In genomic region chr2:147600646-147601045, GRCh38 we compare ENCODE assay signal across 27 cellular contexts.
"Had no signal": no experiment of that assay in that cellular context is flagged by ENCODE, and none has a peak within 500 bp of the region (broad histone marks: within the 10 kb centered on the region; RNA-seq: fewer than 3 reads in every experiment).

No MANE protein-coding gene starts in this region.

- H3K27me3 Mint-ChIP-seq: activated B cell treated with CpG ODN at 0.5 μM for 24 hours; activated CD4-positive, alpha-beta T cell treated with anti-CD3 and anti-CD28 coated beads, Interleukin-2, amount 10 ng/mL, durations not matched to agents 24 days and 14 days; activated CD8-positive, alpha-beta memory T cell treated with anti-CD3 and anti-CD28 coated beads, Interleukin-2, amount 10 ng/mL, durations not matched to agents 7 days and 5 days; activated naive CD8-positive, alpha-beta T cell treated with anti-CD3 and anti-CD28 coated beads, Interleukin-2, amount 50 U/mL, for 24 hours; activated T-cell treated with anti-CD3 and anti-CD28 coated beads, Interleukin-2, amount 50 U/mL, for 24 hours; T-helper 17 cell had no signal

- H3K27ac ChIP-seq: brain microvascular endothelial cell, cardiac muscle cell, KMS-11 had no signal

- H3K4me1 Mint-ChIP-seq: activated B cell treated with CpG ODN at 0.5 μM for 24 hours; activated CD4-positive, alpha-beta T cell treated with anti-CD3 and anti-CD28 coated beads, Interleukin-2, amount 10 ng/mL, durations not matched to agents 24 days and 14 days; activated CD8-positive, alpha-beta memory T cell treated with anti-CD3 and anti-CD28 coated beads, Interleukin-2, amount 10 ng/mL, durations not matched to agents 7 days and 5 days; activated naive CD8-positive, alpha-beta T cell treated with anti-CD3 and anti-CD28 coated beads, Interleukin-2, amount 50 U/mL, for 24 hours; T-helper 17 cell had no signal

- H3K36me3 Mint-ChIP-seq: activated CD8-positive, alpha-beta memory T cell treated with anti-CD3 and anti-CD28 coated beads, Interleukin-2, amount 10 ng/mL, durations not matched to agents 7 days and 5 days had no signal

- H3K9ac ChIP-seq: KMS-11 had no signal

- FAIRE-seq: RCC 7860 had no signal

- H3K27me3 ChIP-seq: brain microvascular endothelial cell, cardiac muscle cell had no signal

- H3K27ac Mint-ChIP-seq: activated B cell treated with CpG ODN at 0.5 μM for 24 hours; activated CD4-positive, alpha-beta T cell treated with anti-CD3 and anti-CD28 coated beads, Interleukin-2, amount 10 ng/mL, durations not matched to agents 24 days and 14 days; activated CD8-positive, alpha-beta memory T cell treated with anti-CD3 and anti-CD28 coated beads, Interleukin-2, amount 10 ng/mL, durations not matched to agents 7 days and 5 days; activated naive CD4-positive, alpha-beta T cell treated with anti-CD3 and anti-CD28 coated beads, Interleukin-2, amount 50 U/mL, for 72 hours; activated naive CD8-positive, alpha-beta T cell treated with anti-CD3 and anti-CD28 coated beads, Interleukin-2, amount 50 U/mL, for 24 hours; activated T-cell treated with anti-CD3 and anti-CD28 coated beads, Interleukin-2, amount 50 U/mL, for 24 hours; activated T-helper 1 cell treated with anti-CD3 and anti-CD28 coated beads, Interleukin-12 subunit alpha, Interleukin-12 subunit beta, Interleukin-2, Interleukin-4 antibody, amounts not matched to agents 30 ng/mL and 10 ng/mL and 1 ng/mL, durations not matched to agents 14 hours and 24 hours and 36 hours; T-helper 17 cell had no signal

- H3K4me2 ChIP-seq: KMS-11 had no signal

- DNase-seq: activated B cell treated with CpG ODN at 0.5 μM for 24 hours; activated CD4-positive, alpha-beta T cell treated with anti-CD3 and anti-CD28 coated beads for 1 hour; activated CD4-positive, alpha-beta T cell treated with anti-CD3 and anti-CD28 coated beads, Interleukin-2, amount 10 ng/mL, durations not matched to agents 24 days and 14 days; activated CD4-positive, alpha-beta T cell treated with anti-CD3 and anti-CD28 coated beads, Interleukin-2, amount 50 U/mL, for 48 hours; activated CD8-positive, alpha-beta memory T cell treated with anti-CD3 and anti-CD28 coated beads, Interleukin-2, amount 10 ng/mL, durations not matched to agents 7 days and 5 days; activated effector memory CD4-positive, alpha-beta T cell treated with Interleukin-2 at 50 U/mL for 16 hours; activated naive CD4-positive, alpha-beta T cell treated with Interleukin-2 at 50 U/mL for 16 hours; activated naive CD8-positive, alpha-beta T cell treated with anti-CD3 and anti-CD28 coated beads, Interleukin-2, amount 50 U/mL, for 24 hours; activated T-cell treated with anti-CD3 and anti-CD28 coated beads, Interleukin-2, amount 50 U/mL, for 24 hours; amygdala; brain microvascular endothelial cell; MV-4-11; NCI-H1092 treated with DMSO at 0.1 percent for 48 hours; NCI-H1417 treated with DMSO at 0.1 percent for 48 hours; NCI-H1694; NCI-H2029 treated with DMSO at 0.1 percent for 48 hours; NCI-H510A; NCI-H526 treated with DMSO at 0.1 percent for 48 hours; NCI-H82; SHP77 treated with DMSO at 0.1 percent for 48 hours; T-helper 17 cell; T-helper 9 cell had no signal

- H3K4me3 ChIP-seq: cardiac muscle cell had no signal

- H3K4me3 Mint-ChIP-seq: activated B cell treated with CpG ODN at 0.5 μM for 24 hours; activated CD4-positive, alpha-beta T cell treated with anti-CD3 and anti-CD28 coated beads, Interleukin-2, amount 10 ng/mL, durations not matched to agents 24 days and 14 days; activated CD8-positive, alpha-beta memory T cell treated with anti-CD3 and anti-CD28 coated beads, Interleukin-2, amount 10 ng/mL, durations not matched to agents 7 days and 5 days; activated naive CD8-positive, alpha-beta T cell treated with anti-CD3 and anti-CD28 coated beads, Interleukin-2, amount 50 U/mL, for 24 hours; activated T-cell treated with anti-CD3 and anti-CD28 coated beads, Interleukin-2, amount 50 U/mL, for 24 hours; activated T-helper 1 cell treated with anti-CD3 and anti-CD28 coated beads, Interleukin-12 subunit alpha, Interleukin-12 subunit beta, Interleukin-2, Interleukin-4 antibody, amounts not matched to agents 30 ng/mL and 10 ng/mL and 1 ng/mL, durations not matched to agents 14 hours and 24 hours and 36 hours; T-helper 17 cell had no signal

- H3K9me3 Mint-ChIP-seq: activated naive CD8-positive, alpha-beta T cell treated with anti-CD3 and anti-CD28 coated beads, Interleukin-2, amount 50 U/mL, for 24 hours had no signal

- H3K36me3 ChIP-seq: brain microvascular endothelial cell, cardiac muscle cell had no signal

- ATAC-seq: activated CD8-positive, alpha-beta memory T cell treated with anti-CD3 and anti-CD28 coated beads, Interleukin-2, amount 10 ng/mL, durations not matched to agents 7 days and 5 days; activated naive CD4-positive, alpha-beta T cell treated with anti-CD3 and anti-CD28 coated beads, Interleukin-2, amount 50 U/mL, for 72 hours; activated naive CD8-positive, alpha-beta T cell treated with anti-CD3 and anti-CD28 coated beads, Interleukin-2, amount 50 U/mL, for 24 hours; T-helper 17 cell had no signal
